In the genomic region with DNA sequence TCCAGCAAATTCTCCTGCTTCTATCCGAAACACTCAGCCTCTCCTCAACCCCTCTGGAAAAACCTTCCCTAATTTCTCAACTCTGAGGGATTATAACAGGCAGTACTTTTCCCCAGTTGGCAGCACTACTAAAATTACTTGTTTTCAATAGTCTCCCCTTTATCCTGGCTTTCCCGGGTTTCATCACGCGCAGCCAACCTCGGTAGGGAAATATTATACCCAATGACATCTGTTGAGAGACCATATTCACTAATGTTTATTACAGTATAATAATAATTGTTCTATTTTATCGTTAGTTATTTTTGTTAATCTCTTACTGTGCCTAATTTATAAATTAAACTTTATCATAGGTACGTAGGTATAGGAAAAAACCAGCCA, we compare ENCODE assay signal across 8 cellular contexts. TPM values are rescaled to one million over a fixed set of nuclear protein-coding genes. Genes with fewer than 3 reads are reported as not detected.
DNase-seq lines count a peak whose midpoint lies in the region; ATAC-seq and TF ChIP-seq lines count a peak whose summit lies in the region.

No MANE protein-coding gene starts in this region.

- H3K9me3 ChIP-seq in OCI-LY3 (ENCODE audit: insufficient read depth, low read length) (no peaks in the 10 kb centered on the region), neuronal stem cell (replicated peaks in 1 of 2; ENCODE audit: control insufficient read depth in 2 of 2, insufficient read depth in 1 of 2, low read depth in 1 of 2, low read length in 2 of 2) (peaks cover 0 to 26% of the 10 kb centered on the region in 2 donors)

- no peak overlapping the region for H3K23ac ChIP-seq in neuronal stem cell (ENCODE audit: low read depth, low read length, poor library complexity)

- H3K27me3 ChIP-seq in OCI-LY3 (ENCODE audit: low read depth, low read length), result no peaks in the 10 kb centered on the region
- H3K27me3 ChIP-seq in neuronal stem cell (ENCODE audit: control insufficient read depth in 3 of 3, insufficient read depth in 3 of 3, low read depth in 1 of 3, low read length in 3 of 3), result no peaks in the 10 kb centered on the region

- no peak overlapping the region for H2BK5ac ChIP-seq in neuronal stem cell (ENCODE audit: low read length)

- H4K91ac ChIP-seq in neuronal stem cell (ENCODE audit: low read depth, low read length, poor library complexity), result no peak overlapping the region

- ATAC-seq in GM19328 (IDR thresholded peaks at IDR 0.05; ENCODE audit: unreplicated experiment), result peak; percentile 16

- H3K4me1 ChIP-seq in OCI-LY3 (ENCODE audit: low read length) (peaks cover 14% of the 10 kb centered on the region), neuronal stem cell (ENCODE audit: control insufficient read depth in 2 of 2, insufficient read depth in 1 of 2, low read depth in 1 of 2, low read length in 2 of 2) (no peaks in the 10 kb centered on the region)

- H3K79me1 ChIP-seq in neuronal stem cell (ENCODE audit: low read depth, low read length), result no peaks in the 10 kb centered on the region

- no peaks in the 10 kb centered on the region for H4K20me1 ChIP-seq in OCI-LY3 (ENCODE audit: insufficient read depth, low read length)

- peak overlapping the region; percentile 87 for H3K4me3 ChIP-seq in OCI-LY3 (ENCODE audit: low read length)
- peak overlapping the region; percentile 100 for H3K4me3 ChIP-seq in epithelial cell of proximal tubule (ENCODE audit: low read depth, low read length)
- peak overlapping the region in 1 of 2 donors; percentile 73 for H3K4me3 ChIP-seq in neuronal stem cell (ENCODE audit: low read length in 2 of 2)

- WGBS in neuronal stem cell (ENCODE audit: extremely low coverage in 2 of 2, insufficient read length in 2 of 2, insufficient replicate concordance in 1 of 2), 2 donors, result no CpG with 5 or more reads among the region's 7 CpGs

- H3K9ac ChIP-seq in OCI-LY3 (ENCODE audit: low read length) (peak overlapping the region; percentile 94), neuronal stem cell (ENCODE audit: low read depth, low read length, poor library complexity) (no peak overlapping the region)

- no peak overlapping the region for H2BK15ac ChIP-seq in neuronal stem cell (ENCODE audit: low read length)

- no peak overlapping the region for H2AK5ac ChIP-seq in neuronal stem cell (ENCODE audit: low read depth, low read length)

- H3K4ac ChIP-seq in neuronal stem cell (ENCODE audit: low read length), result no peak overlapping the region

- H4K8ac ChIP-seq in neuronal stem cell (ENCODE audit: low read depth, low read length), result no peak overlapping the region

- TF ChIP-seq CTCF in OCI-LY3 (IDR thresholded peaks at IDR 0.05; ENCODE audit: low read depth, low read length) (no peak), epithelial cell of proximal tubule (conservative IDR thresholded peaks at IDR 0.05; ENCODE audit: low read depth, low read length) (no peak)

- H2BK12ac ChIP-seq in neuronal stem cell (ENCODE audit: low read length), result no peak overlapping the region

- H3K27ac ChIP-seq in OCI-LY3 (ENCODE audit: low read length) (no peak overlapping the region), neuronal stem cell (replicated peaks; ENCODE audit: low read length) (no peak overlapping the region)

- DNase-seq in epithelial cell of proximal tubule (ENCODE audit: low read depth), result no peak
- no peak for DNase-seq in neuronal stem cell (ENCODE audit: low spot score)
- DNase-seq in retina, result no peak
- no peak for DNase-seq in NCI-H1092 (lab: John Stamatoyannopoulos, UW)
- no peak for DNase-seq in stimulated activated CD4-positive, alpha-beta T cell treated with anti-CD3 and anti-CD28 coated beads, Interleukin-4, amount 100 ng/mL, for 4 hours
- no peak for DNase-seq in stimulated activated CD4-positive, alpha-beta T cell treated with anti-CD3 and anti-CD28 coated beads, Interleukin-4, amount 100 ng/mL, for 1 hour

- no peak overlapping the region for H2BK120ac ChIP-seq in neuronal stem cell (ENCODE audit: low read depth, low read length)

- H2AFZ ChIP-seq in OCI-LY3 (ENCODE audit: low read depth, low read length), result peak overlapping the region; percentile 88
- H2AFZ ChIP-seq in neuronal stem cell (ENCODE audit: low read length), result peak overlapping the region; percentile 91

- peaks cover 27% of the 10 kb centered on the region for H3K36me3 ChIP-seq in OCI-LY3 (replicated peaks; ENCODE audit: low read depth, low read length)
- H3K36me3 ChIP-seq in neuronal stem cell (replicated peaks in 1 of 2; ENCODE audit: control insufficient read depth in 2 of 2, insufficient read depth in 2 of 2, low read length in 2 of 2), result peaks cover 4 to 33% of the 10 kb centered on the region in 2 donors

- no peak overlapping the region for H3K14ac ChIP-seq in neuronal stem cell (ENCODE audit: low read length)

- H3K18ac ChIP-seq in neuronal stem cell (ENCODE audit: low read length), result no peak overlapping the region

- H3K4me2 ChIP-seq in OCI-LY3 (ENCODE audit: low read length) (peak overlapping the region; percentile 89), neuronal stem cell (ENCODE audit: insufficient read depth, low read length, poor library complexity, severe bottlenecking) (no peak overlapping the region)

- peaks cover 33% of the 10 kb centered on the region for H3K79me2 ChIP-seq in OCI-LY3 (ENCODE audit: low read length)

RNA-seq across cellular contexts. Expression of a gene that starts 0.3 kb away (rescaled TPM):
- 16.7 and 18.8 TPM in 2 replicates for total RNA-seq in epithelial cell of proximal tubule
- 32.8 TPM for polyA plus RNA-seq in neuronal stem cell (2013, experiment 1 of 2)
- polyA plus RNA-seq in neuronal stem cell (2013, experiment 2 of 2), result 34.6 TPM
